Comparison of ENCODE assay signal across 12 cellular contexts in genomic region chr2:43313642-43314017, GRCh38.
DNase-seq lines count a peak whose midpoint lies in the region; ATAC-seq and TF ChIP-seq lines count a peak whose summit lies in the region.
"Had no signal": no experiment of that assay in that cellular context is flagged by ENCODE, and none has a peak within 500 bp of the region (broad histone marks: within the 10 kb centered on the region; RNA-seq: fewer than 3 reads in every experiment).

No MANE protein-coding gene starts in this region.

- H2AK5ac ChIP-seq in mesenchymal stem cell (ENCODE audit: low read length, severe bottlenecking) = no peak overlapping the region

- peak overlapping the region in 1 of 2 experiments; percentile 15 for H3K14ac ChIP-seq in mesenchymal stem cell (ENCODE audit: low read length in 2 of 2)

- 79% methylated on average over 5 of the region's 6 CpGs for whole genome bisulfite sequencing in mesenchymal stem cell
- 99% methylated on average over 5 of the region's 6 CpGs for whole genome bisulfite sequencing in suprapubic skin

- H3K9me3 ChIP-seq in HEK293 (ENCODE audit: control insufficient read depth, insufficient read depth, low read depth, low read length) (no peaks in the 10 kb centered on the region), duodenal mucosa (ENCODE audit: control insufficient read depth in 1 of 2, low read length in 2 of 2) (no peaks in the 10 kb centered on the region), mesenchymal stem cell (ENCODE audit: control insufficient read depth, low read length) (no peaks in the 10 kb centered on the region), suprapubic skin (no peaks in the 10 kb centered on the region)

- peak overlapping the region in 1 of 2 experiments; percentile 54 for H3K4ac ChIP-seq in mesenchymal stem cell (ENCODE audit: low read depth in 1 of 2, low read length in 2 of 2)

- H3K27me3 ChIP-seq in duodenal mucosa (ENCODE audit: control insufficient read depth in 1 of 2, insufficient read depth in 2 of 2, low read length in 2 of 2) (no peaks in the 10 kb centered on the region), mesenchymal stem cell (ENCODE audit: control insufficient read depth in 1 of 2, insufficient read depth in 1 of 2, low read length in 2 of 2) (no peaks in the 10 kb centered on the region), suprapubic skin (no peaks in the 10 kb centered on the region)

- H3K36me3 Mint-ChIP-seq in stimulated activated memory B cell treated with anti-CD40 and anti-IgM and Interleukin-4, amounts not matched to agents 10 μg/mL and 1 μg/mL and 100 μg/mL, for 72 hours = peaks cover 40% of the 10 kb centered on the region
- H3K36me3 Mint-ChIP-seq: natural killer cell treated with Interleukin-12 subunit alpha and Interleukin-12 subunit beta and Interleukin-15 and Interleukin-18, amount 100 ng/mL, for 72 hours had no signal

- H3K27ac ChIP-seq in HEK293 (ENCODE audit: extremely low read depth, low read depth, low read length) = peak overlapping the region; percentile 35; the same call in 1 of the 2 replicates
- peak overlapping the region; percentile 42 for H3K27ac ChIP-seq in duodenal mucosa (ENCODE audit: low read depth, low read length)
- no peak overlapping the region for H3K27ac ChIP-seq in mesenchymal stem cell (ENCODE audit: low read length, poor library complexity, severe bottlenecking)
- peak overlapping the region; percentile 10 for H3K27ac ChIP-seq in suprapubic skin

- H4K8ac ChIP-seq in mesenchymal stem cell (ENCODE audit: low read length) = peak overlapping the region; percentile 35

- H3K36me3 ChIP-seq in HEK293 (ENCODE audit: control insufficient read depth in 2 of 2, insufficient read depth in 1 of 2, low read length in 2 of 2) = no peaks in the 10 kb centered on the region
- H3K36me3 ChIP-seq in duodenal mucosa (ENCODE audit: control insufficient read depth in 1 of 2, insufficient read depth in 2 of 2, low read length in 2 of 2) = peaks cover 0 to 3% of the 10 kb centered on the region in 2 donors
- no peaks in the 10 kb centered on the region for H3K36me3 ChIP-seq in mesenchymal stem cell (ENCODE audit: control insufficient read depth in 1 of 2, insufficient read depth in 2 of 2, low read depth in 1 of 2, low read length in 2 of 2)
- H3K36me3 ChIP-seq in suprapubic skin = no peaks in the 10 kb centered on the region

- H3K79me1 ChIP-seq in mesenchymal stem cell (replicated peaks; ENCODE audit: low read length, poor library complexity, severe bottlenecking) = peaks cover 2% of the 10 kb centered on the region

- H3K27me3 Mint-ChIP-seq in stimulated activated memory B cell treated with anti-CD40 and anti-IgM and Interleukin-4, amounts not matched to agents 10 μg/mL and 1 μg/mL and 100 μg/mL, for 72 hours = no peaks in the 10 kb centered on the region
- H3K27me3 Mint-ChIP-seq: activated naive CD4-positive, alpha-beta T cell treated with anti-CD3 and anti-CD28 coated beads, Interleukin-2, amount 10 ng/mL, durations not matched to agents 7 days and 5 days; natural killer cell treated with Interleukin-12 subunit alpha and Interleukin-12 subunit beta and Interleukin-15 and Interleukin-18, amount 100 ng/mL, for 72 hours had no signal

- DNase-seq in mesenchymal stem cell (no peak), suprapubic skin (ENCODE audit: low spot score in 2 of 2) (no peak), HCEC 1CT (no peak), HT-29 (ENCODE audit: low spot score) (no peak)
- DNase-seq in NK-92 treated with Interleukin-12 subunit alpha and Interleukin-12 subunit beta, amount 100 ng/mL, for 24 hours (lab: John Stamatoyannopoulos, UW) = no peak
- DNase-seq: activated naive CD4-positive, alpha-beta T cell treated with anti-CD3 and anti-CD28 coated beads, Interleukin-2, amount 10 ng/mL, durations not matched to agents 7 days and 5 days; left colon; NCI-H2171 treated with DMSO at 0.1 percent for 48 hours had no signal

- no peak for TF ChIP-seq EP300 in suprapubic skin (IDR thresholded peaks at IDR 0.05)

- peak overlapping the region; percentile 20 for H3K4me2 ChIP-seq in mesenchymal stem cell (ENCODE audit: low read length, poor library complexity, severe bottlenecking)

- H3K23ac ChIP-seq in mesenchymal stem cell (ENCODE audit: low read length in 2 of 2) = no peak overlapping the region

- no peak overlapping the region for H3K27ac Mint-ChIP-seq in stimulated activated memory B cell treated with anti-CD40 and anti-IgM and Interleukin-4, amounts not matched to agents 10 μg/mL and 1 μg/mL and 100 μg/mL, for 72 hours
- H3K27ac Mint-ChIP-seq: activated naive CD4-positive, alpha-beta T cell treated with anti-CD3 and anti-CD28 coated beads, Interleukin-2, amount 10 ng/mL, durations not matched to agents 7 days and 5 days; natural killer cell treated with Interleukin-12 subunit alpha and Interleukin-12 subunit beta and Interleukin-15 and Interleukin-18, amount 100 ng/mL, for 72 hours had no signal

- peak overlapping the region; percentile 57 for H2BK120ac ChIP-seq in mesenchymal stem cell (ENCODE audit: low read depth, low read length)

- H3K4me3 ChIP-seq in HEK293 (ENCODE audit: low read depth, low read length) (no peak overlapping the region), duodenal mucosa (ENCODE audit: low read depth in 1 of 2, low read length in 2 of 2) (no peak overlapping the region), mesenchymal stem cell (ENCODE audit: insufficient read depth in 1 of 2, low read depth in 1 of 2, low read length in 2 of 2) (no peak overlapping the region), suprapubic skin (no peak overlapping the region)

- H2BK5ac ChIP-seq in mesenchymal stem cell (ENCODE audit: low read depth, low read length, poor library complexity, severe bottlenecking) = no peak overlapping the region

- H3K4me3 Mint-ChIP-seq in stimulated activated memory B cell treated with anti-CD40 and anti-IgM and Interleukin-4, amounts not matched to agents 10 μg/mL and 1 μg/mL and 100 μg/mL, for 72 hours = no peak overlapping the region
- H3K4me3 Mint-ChIP-seq: activated naive CD4-positive, alpha-beta T cell treated with anti-CD3 and anti-CD28 coated beads, Interleukin-2, amount 10 ng/mL, durations not matched to agents 7 days and 5 days; natural killer cell treated with Interleukin-12 subunit alpha and Interleukin-12 subunit beta and Interleukin-15 and Interleukin-18, amount 100 ng/mL, for 72 hours had no signal

- peak overlapping the region; percentile 44 to 90 for H3K18ac ChIP-seq in mesenchymal stem cell (ENCODE audit: low read depth in 1 of 2, low read length in 2 of 2)

- no peaks in the 10 kb centered on the region for H3K9me3 Mint-ChIP-seq in stimulated activated memory B cell treated with anti-CD40 and anti-IgM and Interleukin-4, amounts not matched to agents 10 μg/mL and 1 μg/mL and 100 μg/mL, for 72 hours
- H3K9me3 Mint-ChIP-seq: activated naive CD4-positive, alpha-beta T cell treated with anti-CD3 and anti-CD28 coated beads, Interleukin-2, amount 10 ng/mL, durations not matched to agents 7 days and 5 days; natural killer cell treated with Interleukin-12 subunit alpha and Interleukin-12 subunit beta and Interleukin-15 and Interleukin-18, amount 100 ng/mL, for 72 hours had no signal

- no peak overlapping the region for H2AFZ ChIP-seq in mesenchymal stem cell (ENCODE audit: low read depth, low read length)

- POLR2A ChIA-PET in HEK293 (lab: Yijun Ruan, JAX) = interaction anchor here (1.2 kb wide), 1 partner anchor 87 kb away, joined by 6 read pairs; the partner anchor contains the start of gene ZFP36L2

- H3K9ac ChIP-seq in duodenal mucosa (ENCODE audit: low read depth in 1 of 2, low read length in 2 of 2) (no peak overlapping the region), mesenchymal stem cell (ENCODE audit: low read length) (no peak overlapping the region)

- CTCF ChIA-PET in HEK293 (lab: Yijun Ruan, JAX) = interaction anchor here (0.5 to 1.0 kb wide), 2 partner anchors 27 to 171 kb away, joined by 3 to 4 read pairs; no protein-coding TSS in a partner anchor

- TF ChIP-seq CTCF in HEK293 (tag by site-specific recombination; IDR thresholded peaks at IDR 0.05) (no peak), suprapubic skin (IDR thresholded peaks at IDR 0.05) (no peak)

- peaks cover 17% of the 10 kb centered on the region for H3K4me1 ChIP-seq in HEK293 (ENCODE audit: control insufficient read depth, insufficient read depth, low read length)
- H3K4me1 ChIP-seq in duodenal mucosa (ENCODE audit: control insufficient read depth in 1 of 2, insufficient read depth in 2 of 2, low read length in 2 of 2) = peaks cover 4 to 6% of the 10 kb centered on the region in 2 donors
- peaks cover 9% of the 10 kb centered on the region for H3K4me1 ChIP-seq in mesenchymal stem cell (ENCODE audit: control insufficient read depth, insufficient read depth, low read depth, low read length)
- peaks cover 28% of the 10 kb centered on the region for H3K4me1 ChIP-seq in suprapubic skin

- peak overlapping the region; percentile 86 for H4K91ac ChIP-seq in mesenchymal stem cell (ENCODE audit: low read length)

- TF ChIP-seq POLR2A in suprapubic skin (IDR thresholded peaks at IDR 0.05) = no peak

- H2BK12ac ChIP-seq in mesenchymal stem cell (ENCODE audit: low read length in 2 of 2) = peak overlapping the region in 1 of 2 experiments; percentile 64

- no peak for ATAC-seq in stimulated activated memory B cell treated with anti-CD40 and anti-IgM and Interleukin-4, amounts not matched to agents 10 μg/mL and 1 μg/mL and 100 μg/mL, for 72 hours
- ATAC-seq: natural killer cell treated with Interleukin-12 subunit alpha and Interleukin-12 subunit beta and Interleukin-15 and Interleukin-18, amount 100 ng/mL, for 72 hours had no signal

- peaks cover 6% of the 10 kb centered on the region for H3K4me1 Mint-ChIP-seq in stimulated activated memory B cell treated with anti-CD40 and anti-IgM and Interleukin-4, amounts not matched to agents 10 μg/mL and 1 μg/mL and 100 μg/mL, for 72 hours

- H2BK15ac ChIP-seq in mesenchymal stem cell (ENCODE audit: low read depth, poor library complexity, severe bottlenecking) = no peak overlapping the region

TF ChIP-seq in HEK293, 187 proteins besides CTCF, POLR2A, EP300 and RAD21 (continues in another document):
- TF ChIP-seq ZNF530 (tag by site-specific recombination; IDR thresholded peaks at IDR 0.05; ENCODE audit: low read depth) = no peak
- TF ChIP-seq GFI1B (tag by site-specific recombination; IDR thresholded peaks at IDR 0.05) = no peak
- TF ChIP-seq ZNF248 (tag by site-specific recombination; IDR thresholded peaks at IDR 0.05) = no peak
- TF ChIP-seq ZNF416 (tag by site-specific recombination; IDR thresholded peaks at IDR 0.05) = no peak
- TF ChIP-seq ZNF10 (tag by site-specific recombination; IDR thresholded peaks at IDR 0.05) = no peak
- TF ChIP-seq, protein P1, sequence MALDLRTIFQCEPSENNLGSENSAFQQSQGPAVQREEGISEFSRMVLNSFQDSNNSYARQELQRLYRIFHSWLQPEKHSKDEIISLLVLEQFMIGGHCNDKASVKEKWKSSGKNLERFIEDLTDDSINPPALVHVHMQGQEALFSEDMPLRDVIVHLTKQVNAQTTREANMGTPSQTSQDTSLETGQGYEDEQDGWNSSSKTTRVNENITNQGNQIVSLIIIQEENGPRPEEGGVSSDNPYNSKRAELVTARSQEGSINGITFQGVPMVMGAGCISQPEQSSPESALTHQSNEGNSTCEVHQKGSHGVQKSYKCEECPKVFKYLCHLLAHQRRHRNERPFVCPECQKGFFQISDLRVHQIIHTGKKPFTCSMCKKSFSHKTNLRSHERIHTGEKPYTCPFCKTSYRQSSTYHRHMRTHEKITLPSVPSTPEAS (tag by site-specific recombination; IDR thresholded peaks at IDR 0.05) = no peak
